Comparison of ENCODE assay signal across 1 cellular context in the genomic region with DNA sequence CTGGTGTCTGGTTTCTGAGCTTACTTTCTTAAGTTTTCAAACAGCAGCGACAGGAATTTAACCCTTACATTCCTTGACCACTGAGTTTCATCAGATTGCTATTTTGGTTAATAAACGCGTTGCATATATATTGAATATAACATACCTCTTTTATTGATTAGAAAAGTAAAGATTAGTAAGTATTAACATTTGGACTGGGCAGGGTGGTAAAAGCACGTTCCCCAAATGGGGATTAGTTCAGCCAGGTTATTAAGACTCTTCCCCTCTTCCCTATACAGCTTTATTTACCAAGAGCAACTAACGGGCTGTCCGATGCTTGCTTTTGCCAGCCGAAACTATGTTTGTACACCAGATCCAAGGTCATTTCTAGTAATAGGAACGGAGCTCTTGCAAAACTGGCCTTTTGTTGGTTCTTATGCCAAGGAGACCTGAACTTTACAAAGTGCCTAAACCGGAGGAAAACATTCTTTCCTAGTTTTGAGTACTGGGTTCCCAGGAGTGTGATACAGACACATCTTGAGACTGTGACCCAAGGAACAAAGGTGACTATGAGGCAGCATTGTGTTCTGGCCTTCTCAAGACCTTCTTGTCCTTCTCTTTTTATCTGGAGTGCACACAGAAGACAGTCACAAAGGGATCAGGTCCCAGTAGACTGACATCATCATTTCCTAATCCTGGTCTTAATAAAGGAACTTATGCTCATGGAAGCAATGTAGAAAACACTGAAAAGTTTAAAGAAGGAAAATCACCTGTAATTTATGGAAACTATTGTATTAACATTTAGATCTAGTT.
TF ChIP-seq lines count a peak whose summit lies in the region.

No MANE protein-coding gene starts in this region.

TF ChIP-seq in HepG2, 621 proteins besides CTCF, POLR2A, EP300 and RAD21 (continued from another document and continues in another):
- no peak for TF ChIP-seq ZSCAN5A (CRISPR knock-in tag; IDR thresholded peaks at IDR 0.05; ENCODE audit: borderline replicate concordance)
- peak; percentile 67 for TF ChIP-seq HNF1B (CRISPR knock-in tag; IDR thresholded peaks at IDR 0.05)
- TF ChIP-seq SAP130 (CRISPR knock-in tag; IDR thresholded peaks at IDR 0.05; ENCODE audit: low read depth): peak; percentile 96
- no peak for TF ChIP-seq CBX2 (IDR thresholded peaks at IDR 0.05; ENCODE audit: low read depth, low read length)
- TF ChIP-seq CBX2 (CRISPR knock-in tag; IDR thresholded peaks at IDR 0.05; ENCODE audit: low read depth): no peak
- TF ChIP-seq SNAI1 (CRISPR knock-in tag; IDR thresholded peaks at IDR 0.05; ENCODE audit: borderline replicate concordance): 0 out of 2 replicates have a peak, but pooled peaks have one; percentile 34
- no peak for TF ChIP-seq POLR2AphosphoS5 (IDR thresholded peaks at IDR 0.05; ENCODE audit: low read depth, low read length)
- TF ChIP-seq SP1 (IDR thresholded peaks at IDR 0.05): no peak
- TF ChIP-seq SP1 (CRISPR knock-in tag; IDR thresholded peaks at IDR 0.05): 0 out of 2 replicates have a peak, but pooled peaks have one; percentile 18
- no peak for TF ChIP-seq ZBTB21 (CRISPR knock-in tag; IDR thresholded peaks at IDR 0.05)
- no peak for TF ChIP-seq DNMT1 (CRISPR knock-in tag; IDR thresholded peaks at IDR 0.05)
- peak; percentile 70 for TF ChIP-seq LCORL (IDR thresholded peaks at IDR 0.05)
- peak; percentile 93 for TF ChIP-seq LCORL (CRISPR knock-in tag; IDR thresholded peaks at IDR 0.05)
- TF ChIP-seq ZZZ3 (CRISPR knock-in tag; IDR thresholded peaks at IDR 0.05; ENCODE audit: borderline replicate concordance): no peak
- TF ChIP-seq GRHL1 (CRISPR knock-in tag; conservative IDR thresholded peaks at IDR 0.05): no peak
- no peak for TF ChIP-seq ZFYVE20 (CRISPR knock-in tag; IDR thresholded peaks at IDR 0.05; ENCODE audit: borderline replicate concordance, low read depth)
- peak; percentile 56 for TF ChIP-seq RBM22 (optimal IDR thresholded peaks at IDR 0.05; ENCODE audit: low read length)
- no peak for TF ChIP-seq KLF9 (CRISPR knock-in tag; IDR thresholded peaks at IDR 0.05; ENCODE audit: low read depth)
- no peak for TF ChIP-seq ZNF501 (CRISPR knock-in tag; IDR thresholded peaks at IDR 0.05)
- no peak for TF ChIP-seq ZSCAN25 (CRISPR knock-in tag; IDR thresholded peaks at IDR 0.05)
- TF ChIP-seq ZNF598 (CRISPR knock-in tag; IDR thresholded peaks at IDR 0.05; ENCODE audit: borderline replicate concordance): no peak
- TF ChIP-seq MAF1 (CRISPR knock-in tag; IDR thresholded peaks at IDR 0.05; ENCODE audit: borderline replicate concordance): no peak
- peak; percentile 52; the same call in 1 of the 2 replicates for TF ChIP-seq ARID3A (IDR thresholded peaks at IDR 0.05; ENCODE audit: low read depth, low read length)
- TF ChIP-seq ZNF256 (CRISPR knock-in tag; conservative IDR thresholded peaks at IDR 0.05): no peak
- no peak for TF ChIP-seq TAF1 (CRISPR knock-in tag; IDR thresholded peaks at IDR 0.05)
- TF ChIP-seq GATAD2A (CRISPR knock-in tag; IDR thresholded peaks at IDR 0.05): peak; percentile 98
- TF ChIP-seq SIN3B (IDR thresholded peaks at IDR 0.05; ENCODE audit: low read length): no peak
- no peak for TF ChIP-seq TOPORS (CRISPR knock-in tag; IDR thresholded peaks at IDR 0.05)
- TF ChIP-seq CCDC6 (CRISPR knock-in tag; IDR thresholded peaks at IDR 0.05): peak; percentile 90; the same call in 1 of the 2 replicates
- no peak for TF ChIP-seq MAFK (conservative IDR thresholded peaks at IDR 0.05 in 1 of 2, IDR thresholded peaks at IDR 0.05 in 1 of 2; ENCODE audit: low read length in 2 of 2)
- TF ChIP-seq, protein P1, sequence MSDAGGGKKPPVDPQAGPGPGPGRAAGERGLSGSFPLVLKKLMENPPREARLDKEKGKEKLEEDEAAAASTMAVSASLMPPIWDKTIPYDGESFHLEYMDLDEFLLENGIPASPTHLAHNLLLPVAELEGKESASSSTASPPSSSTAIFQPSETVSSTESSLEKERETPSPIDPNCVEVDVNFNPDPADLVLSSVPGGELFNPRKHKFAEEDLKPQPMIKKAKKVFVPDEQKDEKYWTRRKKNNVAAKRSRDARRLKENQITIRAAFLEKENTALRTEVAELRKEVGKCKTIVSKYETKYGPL (CRISPR knock-in tag; IDR thresholded peaks at IDR 0.05): no peak
- TF ChIP-seq, protein P2, sequence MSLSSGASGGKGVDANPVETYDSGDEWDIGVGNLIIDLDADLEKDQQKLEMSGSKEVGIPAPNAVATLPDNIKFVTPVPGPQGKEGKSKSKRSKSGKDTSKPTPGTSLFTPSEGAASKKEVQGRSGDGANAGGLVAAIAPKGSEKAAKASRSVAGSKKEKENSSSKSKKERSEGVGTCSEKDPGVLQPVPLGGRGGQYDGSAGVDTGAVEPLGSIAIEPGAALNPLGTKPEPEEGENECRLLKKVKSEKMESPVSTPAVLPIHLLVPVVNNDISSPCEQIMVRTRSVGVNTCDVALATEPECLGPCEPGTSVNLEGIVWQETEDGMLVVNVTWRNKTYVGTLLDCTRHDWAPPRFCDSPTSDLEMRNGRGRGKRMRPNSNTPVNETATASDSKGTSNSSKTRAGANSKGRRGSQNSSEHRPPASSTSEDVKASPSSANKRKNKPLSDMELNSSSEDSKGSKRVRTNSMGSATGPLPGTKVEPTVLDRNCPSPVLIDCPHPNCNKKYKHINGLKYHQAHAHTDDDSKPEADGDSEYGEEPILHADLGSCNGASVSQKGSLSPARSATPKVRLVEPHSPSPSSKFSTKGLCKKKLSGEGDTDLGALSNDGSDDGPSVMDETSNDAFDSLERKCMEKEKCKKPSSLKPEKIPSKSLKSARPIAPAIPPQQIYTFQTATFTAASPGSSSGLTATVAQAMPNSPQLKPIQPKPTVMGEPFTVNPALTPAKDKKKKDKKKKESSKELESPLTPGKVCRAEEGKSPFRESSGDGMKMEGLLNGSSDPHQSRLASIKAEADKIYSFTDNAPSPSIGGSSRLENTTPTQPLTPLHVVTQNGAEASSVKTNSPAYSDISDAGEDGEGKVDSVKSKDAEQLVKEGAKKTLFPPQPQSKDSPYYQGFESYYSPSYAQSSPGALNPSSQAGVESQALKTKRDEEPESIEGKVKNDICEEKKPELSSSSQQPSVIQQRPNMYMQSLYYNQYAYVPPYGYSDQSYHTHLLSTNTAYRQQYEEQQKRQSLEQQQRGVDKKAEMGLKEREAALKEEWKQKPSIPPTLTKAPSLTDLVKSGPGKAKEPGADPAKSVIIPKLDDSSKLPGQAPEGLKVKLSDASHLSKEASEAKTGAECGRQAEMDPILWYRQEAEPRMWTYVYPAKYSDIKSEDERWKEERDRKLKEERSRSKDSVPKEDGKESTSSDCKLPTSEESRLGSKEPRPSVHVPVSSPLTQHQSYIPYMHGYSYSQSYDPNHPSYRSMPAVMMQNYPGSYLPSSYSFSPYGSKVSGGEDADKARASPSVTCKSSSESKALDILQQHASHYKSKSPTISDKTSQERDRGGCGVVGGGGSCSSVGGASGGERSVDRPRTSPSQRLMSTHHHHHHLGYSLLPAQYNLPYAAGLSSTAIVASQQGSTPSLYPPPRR (CRISPR knock-in tag; IDR thresholded peaks at IDR 0.05; ENCODE audit: borderline replicate concordance): peak; percentile 89
- TF ChIP-seq TMF1 (CRISPR knock-in tag; IDR thresholded peaks at IDR 0.05; ENCODE audit: low read depth): no peak
- TF ChIP-seq NR0B2 (CRISPR knock-in tag; IDR thresholded peaks at IDR 0.05): no peak
- no peak for TF ChIP-seq TCF7L2 (IDR thresholded peaks at IDR 0.05; ENCODE audit: low read depth, low read length)
- no peak for TF ChIP-seq PRPF4 (IDR thresholded peaks at IDR 0.05; ENCODE audit: low read depth, low read length, poor library complexity, severe bottlenecking)
- 0 out of 2 replicates have a peak, but pooled peaks have one; percentile 43 for TF ChIP-seq ZSCAN30 (CRISPR knock-in tag; IDR thresholded peaks at IDR 0.05)
- TF ChIP-seq UBTF (CRISPR knock-in tag; IDR thresholded peaks at IDR 0.05): no peak
- no peak for TF ChIP-seq NFATC3 (CRISPR knock-in tag; IDR thresholded peaks at IDR 0.05)
- no peak for TF ChIP-seq CREB1 (IDR thresholded peaks at IDR 0.05)
- TF ChIP-seq CREB1 (CRISPR knock-in tag; IDR thresholded peaks at IDR 0.05): no peak; the same call in 1 of the 2 replicates
- TF ChIP-seq YEATS4 (CRISPR knock-in tag; IDR thresholded peaks at IDR 0.05; ENCODE audit: borderline replicate concordance): peak; percentile 56; the same call in 1 of the 2 replicates
- TF ChIP-seq KAT7 (CRISPR knock-in tag; IDR thresholded peaks at IDR 0.05; ENCODE audit: borderline replicate concordance): no peak
- TF ChIP-seq FOSL2 (CRISPR knock-in tag; IDR thresholded peaks at IDR 0.05): peak; percentile 69
- TF ChIP-seq KMT2B (CRISPR knock-in tag; IDR thresholded peaks at IDR 0.05): no peak; the same call in 1 of the 2 replicates
- TF ChIP-seq ZSCAN22 (CRISPR knock-in tag; IDR thresholded peaks at IDR 0.05): no peak
- peak; percentile 20; the same call in 1 of the 2 replicates for TF ChIP-seq ZMYM3 (CRISPR knock-in tag; IDR thresholded peaks at IDR 0.05)
- peak; percentile 90 for TF ChIP-seq BCL6 (CRISPR knock-in tag; IDR thresholded peaks at IDR 0.05)
- peak; percentile 68; the same call in 1 of the 2 replicates for TF ChIP-seq ETV5 (CRISPR knock-in tag; IDR thresholded peaks at IDR 0.05; ENCODE audit: borderline replicate concordance)
- TF ChIP-seq BRCA1 (CRISPR knock-in tag; IDR thresholded peaks at IDR 0.05): no peak
- TF ChIP-seq SOX13 (IDR thresholded peaks at IDR 0.05): peak; percentile 71
- TF ChIP-seq SOX13 (CRISPR knock-in tag; conservative IDR thresholded peaks at IDR 0.05 in 1 of 2, IDR thresholded peaks at IDR 0.05 in 1 of 2): peak in 1 of 2 experiments; percentile 92; a peak in 2 of 4 replicates
- peak; percentile 73 for TF ChIP-seq CREM (IDR thresholded peaks at IDR 0.05)
- no peak for TF ChIP-seq CREM (CRISPR knock-in tag; IDR thresholded peaks at IDR 0.05)
- no peak for TF ChIP-seq PTBP1 (IDR thresholded peaks at IDR 0.05; ENCODE audit: low read depth, low read length, poor library complexity, severe bottlenecking)
- peak; percentile 90 for TF ChIP-seq NCOA2 (CRISPR knock-in tag; IDR thresholded peaks at IDR 0.05)
